In the genomic region with DNA sequence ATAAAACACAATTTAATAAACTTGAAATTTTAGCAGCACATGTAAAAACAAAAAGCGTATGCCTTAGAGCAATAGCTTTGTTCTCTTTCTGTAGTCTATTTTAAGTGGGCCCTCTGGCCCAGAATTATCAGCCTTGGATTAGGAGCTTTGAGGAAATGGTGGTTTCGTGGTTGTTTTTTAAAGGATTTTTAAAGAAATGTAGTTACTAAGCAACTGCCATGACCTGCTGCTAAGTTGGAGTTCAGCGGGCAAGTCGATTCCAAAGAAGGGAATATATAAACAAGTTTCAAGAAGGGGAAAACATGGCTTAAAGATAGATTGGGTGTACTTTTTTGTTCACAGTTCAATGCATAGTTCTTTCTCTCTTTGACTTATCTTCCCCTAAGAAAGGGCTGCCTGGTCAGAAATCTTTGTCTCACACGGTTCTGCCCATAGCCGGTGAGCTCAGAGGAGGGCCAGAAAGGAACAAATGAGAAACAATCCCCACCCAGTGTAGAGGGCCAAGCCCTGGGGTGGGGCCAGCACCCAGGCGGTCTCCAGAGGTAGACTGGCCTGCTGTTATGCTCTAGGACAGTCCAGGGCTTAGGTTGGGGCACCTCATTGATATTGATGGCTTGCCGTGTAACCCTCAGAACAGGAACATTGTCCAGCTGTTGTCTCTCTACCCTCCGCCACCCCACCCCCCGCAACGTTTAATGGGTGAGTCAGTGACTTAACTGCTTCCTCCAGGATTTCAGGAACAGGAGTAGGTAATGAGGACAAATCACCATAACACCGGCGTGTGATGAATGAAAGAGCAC, we compare ENCODE assay signal across 9 cellular contexts. TPM values are rescaled to one million over a fixed set of nuclear protein-coding genes. Genes with fewer than 3 reads are reported as not detected.
A peak's percentile ranks its signal among the peaks of the same experiment; 100 is the strongest.
DNase-seq lines count a peak whose midpoint lies in the region; ATAC-seq, FAIRE-seq and TF ChIP-seq lines count a peak whose summit lies in the region.
"Had no signal": no experiment of that assay in that cellular context is flagged by ENCODE, and none has a peak within 500 bp of the region (broad histone marks: within the 10 kb centered on the region; RNA-seq: fewer than 3 reads in every experiment).

No MANE protein-coding gene starts in this region.

- H3K9ac ChIP-seq in GM23248: no peak overlapping the region

- peak overlapping the region; percentile 15; the same call in 1 of the 2 replicates for H3K4me3 ChIP-seq in GM23248
- H3K4me3 ChIP-seq in esophagus squamous epithelium: peak overlapping the region in 1 of 4 donors; percentile 35
- H3K4me3 ChIP-seq in pancreas: no peak overlapping the region

- no peak for TF ChIP-seq CTCF in esophagus squamous epithelium (IDR thresholded peaks at IDR 0.05)
- no peak for TF ChIP-seq CTCF in pancreas (IDR thresholded peaks at IDR 0.05)

- FAIRE-seq in pancreas (lab: Jason Lieb, UNC): no peak

- H3K36me3 ChIP-seq in GM23248 (ENCODE audit: low read depth): no peaks in the 10 kb centered on the region
- no peaks in the 10 kb centered on the region for H3K36me3 ChIP-seq in esophagus squamous epithelium
- H3K36me3 ChIP-seq in pancreas: no peaks in the 10 kb centered on the region

- TF ChIP-seq POLR2A in esophagus squamous epithelium (IDR thresholded peaks at IDR 0.05): no peak

- peak; percentile 56 for DNase-seq in GM23248
- DNase-seq in NCI-H82 treated with DMSO at 0.1 percent for 48 hours (lab: John Stamatoyannopoulos, UW; ENCODE audit: unreplicated experiment): peak; percentile 76
- no peak for DNase-seq in esophagus squamous epithelium (lab: John Stamatoyannopoulos, UW)
- peak; percentile 55 to 70 (median 68) for DNase-seq in pancreas
- DNase-seq in caudate nucleus (lab: John Stamatoyannopoulos, UW): no peak

- WGBS in GM23248 (ENCODE audit: low coverage in 1 of 2, low lambda C conversion rate in 2 of 2, missing lambda C conversion rate in 2 of 2), 2 experiments: 31 to 35% methylated on average over 13 of the region's 13 CpGs
- WGBS in esophagus squamous epithelium, 2 donors: 19 to 44% methylated on average over 6 to 10 of the region's 13 CpGs
- WGBS in pancreas, 2 donors: 16 to 41% methylated on average over 13 of the region's 13 CpGs

- no peaks in the 10 kb centered on the region for H4K20me1 ChIP-seq in GM23248 (ENCODE audit: insufficient read depth)

- 0 out of 2 replicates have a peak overlapping the region, but pooled peaks have one; percentile 18 for H3K27ac ChIP-seq in GM23248
- peak overlapping the region; percentile 73 to 86 (median 78) for H3K27ac ChIP-seq in esophagus squamous epithelium
- peak overlapping the region; percentile 63 to 85 (median 79) for H3K27ac ChIP-seq in pancreas
- no peak overlapping the region for H3K27ac ChIP-seq in caudate nucleus (ENCODE audit: low read depth, low read length)

- H3K9me3 ChIP-seq in GM23248 (ENCODE audit: low read depth) (no peaks in the 10 kb centered on the region), esophagus squamous epithelium (no peaks in the 10 kb centered on the region), pancreas (no peaks in the 10 kb centered on the region)

- H3K27me3 ChIP-seq in GM23248 (replicated peaks; ENCODE audit: insufficient read depth) (no peaks in the 10 kb centered on the region), esophagus squamous epithelium (no peaks in the 10 kb centered on the region), pancreas (peaks cover 0 to 4% (median 0%) of the 10 kb centered on the region in 4 donors)

- H3K79me2 ChIP-seq in GM23248 (ENCODE audit: insufficient read depth): no peaks in the 10 kb centered on the region

- 0 out of 2 replicates have a peak, but pooled peaks cover 6% of the 10 kb centered on the region for H3F3A ChIP-seq in GM23248 (ENCODE audit: insufficient read depth)

- H2AFZ ChIP-seq in GM23248: peak overlapping the region; percentile 69

- in situ Hi-C loops in GM23248 (cut with MboI): no loop called here

- ATAC-seq in pancreas (peak; percentile 52 to 69 (median 62)), HG03442 (IDR thresholded peaks at IDR 0.05; ENCODE audit: unreplicated experiment) (no peak), GM19328 (IDR thresholded peaks at IDR 0.05; ENCODE audit: unreplicated experiment) (no peak), GM18517 (IDR thresholded peaks at IDR 0.05; ENCODE audit: unreplicated experiment) (no peak)
- ATAC-seq: activated naive CD4-positive, alpha-beta T cell treated with anti-CD3 and anti-CD28 coated beads, Interleukin-2, amount 50 U/mL, for 72 hours had no signal

- peak overlapping the region; percentile 35 for H3K4me2 ChIP-seq in GM23248 (ENCODE audit: unreplicated experiment)

- intact Hi-C loops in esophagus squamous epithelium (cut with DNase I) (no loop called here), pancreas (cut with DNase I) (no loop called here)

- H3K9me2 ChIP-seq in GM23248 (ENCODE audit: insufficient read depth): no peaks in the 10 kb centered on the region

- H3K4me1 ChIP-seq in GM23248 (ENCODE audit: insufficient read depth) (peaks cover 17% of the 10 kb centered on the region), esophagus squamous epithelium (peaks cover 19 to 65% (median 23%) of the 10 kb centered on the region in 3 donors), pancreas (peaks cover 21 to 51% (median 39%) of the 10 kb centered on the region in 3 donors)

RNA-seq across cellular contexts. Expression of a gene that starts 32.5 kb away (rescaled TPM):
- 1.9 TPM in 2 replicates for total RNA-seq in GM23248 (2014; rRNA removed; shearing (Covaris generic))
- polyA plus RNA-seq in GM23248 (2016; fragmentation: Nextera tagmentation; extraction: Ambion mirVana) (1.2 and 1.7 TPM in 2 replicates), pancreas (10 to 100 TPM; 18.7 to 19.0 TPM)
- total RNA-seq in esophagus squamous epithelium (10 to 100 TPM; 20.8 to 36.7 (median 28.3) TPM), pancreas (10 to 100 TPM; 35.3 to 55.7 (median 47.1) TPM)

RNA-seq across cellular contexts. Expression of a gene that starts 54.0 kb away (rescaled TPM):
- total RNA-seq in GM23248 (2014; rRNA removed; shearing (Covaris generic)): not detected in 2 replicates
- not detected in 2 replicates for polyA plus RNA-seq in GM23248 (2016; fragmentation: Nextera tagmentation; extraction: Ambion mirVana)
- 1 to 10 TPM in 2 of 4 donors, not detected in 2; 1.3 to 2.3 TPM for total RNA-seq in esophagus squamous epithelium
- total RNA-seq in pancreas: not detected
- polyA plus RNA-seq in pancreas: not detected

Comparison
In these comparisons a context has a peak if more than half of its experiments do, and no peak if none do; other contexts are left out.
1. DNase-seq: peak in GM23248 (single experiment), NCI-H82 treated with DMSO at 0.1 percent for 48 hours (single experiment) and pancreas (6 of 6); none in esophagus squamous epithelium (single experiment) and caudate nucleus (0 of 61).
2. ATAC-seq: peak in pancreas (4 of 4); none in HG03442 (single experiment), GM19328 (single experiment) and GM18517 (single experiment).